In the genomic region with DNA sequence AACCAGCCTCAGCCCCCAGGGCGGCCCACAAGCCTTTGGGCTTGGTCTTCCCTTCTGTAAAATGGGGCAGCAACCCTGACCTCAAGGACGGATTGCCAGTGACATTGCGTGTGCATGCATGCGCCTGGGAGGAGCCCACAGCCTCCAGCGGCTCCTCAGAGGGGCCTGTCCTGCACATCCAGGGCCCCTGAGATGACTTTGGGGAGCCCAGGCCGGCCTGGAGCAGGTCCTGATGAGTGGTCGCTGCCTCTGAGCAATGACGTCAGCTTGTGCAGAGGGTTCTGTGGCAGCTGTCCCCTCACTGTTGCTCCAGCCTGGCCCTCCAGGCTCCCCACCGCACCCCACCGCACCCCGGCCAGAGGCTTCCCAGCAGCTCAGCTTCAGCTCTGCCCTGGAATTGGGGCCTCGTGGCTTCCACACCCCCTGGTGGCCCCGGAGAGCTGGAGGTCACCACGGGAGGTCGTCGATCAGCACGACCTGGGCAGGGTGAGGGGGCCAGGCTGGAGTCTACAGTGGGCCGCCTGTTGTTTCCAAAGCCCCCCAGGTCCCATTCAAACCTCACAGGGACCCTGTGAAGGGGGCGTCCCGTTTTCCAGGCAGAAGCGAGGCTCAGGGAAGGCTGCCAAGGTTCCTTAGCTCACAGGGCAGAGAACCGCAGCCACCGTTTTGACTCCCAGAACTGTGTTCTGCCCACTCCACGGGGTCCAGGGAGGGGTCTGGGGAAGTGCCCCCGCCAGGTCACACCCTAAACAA, we compare ENCODE assay signal across 1 cellular context.
TF ChIP-seq lines count a peak whose summit lies in the region.

No MANE protein-coding gene starts in this region.

TF ChIP-seq in IMR-90, 13 proteins besides CTCF, POLR2A, EP300 and RAD21 (continued from another document):
- TF ChIP-seq, protein P1, sequence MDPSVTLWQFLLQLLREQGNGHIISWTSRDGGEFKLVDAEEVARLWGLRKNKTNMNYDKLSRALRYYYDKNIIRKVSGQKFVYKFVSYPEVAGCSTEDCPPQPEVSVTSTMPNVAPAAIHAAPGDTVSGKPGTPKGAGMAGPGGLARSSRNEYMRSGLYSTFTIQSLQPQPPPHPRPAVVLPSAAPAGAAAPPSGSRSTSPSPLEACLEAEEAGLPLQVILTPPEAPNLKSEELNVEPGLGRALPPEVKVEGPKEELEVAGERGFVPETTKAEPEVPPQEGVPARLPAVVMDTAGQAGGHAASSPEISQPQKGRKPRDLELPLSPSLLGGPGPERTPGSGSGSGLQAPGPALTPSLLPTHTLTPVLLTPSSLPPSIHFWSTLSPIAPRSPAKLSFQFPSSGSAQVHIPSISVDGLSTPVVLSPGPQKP (IDR thresholded peaks at IDR 0.05; ENCODE audit: borderline replicate concordance, low read depth, low read length) = no peak
- TF ChIP-seq MAZ (IDR thresholded peaks at IDR 0.05; ENCODE audit: borderline replicate concordance, low read depth, low read length) (no peak), NFE2L2 (IDR thresholded peaks at IDR 0.05; ENCODE audit: low read depth, low read length) (no peak), MAFK (IDR thresholded peaks at IDR 0.05; ENCODE audit: low read depth, low read length) (no peak), BHLHE40 (IDR thresholded peaks at IDR 0.05; ENCODE audit: low read depth, low read length) (no peak), CHD1 (IDR thresholded peaks at IDR 0.05; ENCODE audit: low read depth, low read length) (no peak), RFX5 (IDR thresholded peaks at IDR 0.05; ENCODE audit: low read depth, low read length) (no peak)
- TF ChIP-seq, protein P2, sequence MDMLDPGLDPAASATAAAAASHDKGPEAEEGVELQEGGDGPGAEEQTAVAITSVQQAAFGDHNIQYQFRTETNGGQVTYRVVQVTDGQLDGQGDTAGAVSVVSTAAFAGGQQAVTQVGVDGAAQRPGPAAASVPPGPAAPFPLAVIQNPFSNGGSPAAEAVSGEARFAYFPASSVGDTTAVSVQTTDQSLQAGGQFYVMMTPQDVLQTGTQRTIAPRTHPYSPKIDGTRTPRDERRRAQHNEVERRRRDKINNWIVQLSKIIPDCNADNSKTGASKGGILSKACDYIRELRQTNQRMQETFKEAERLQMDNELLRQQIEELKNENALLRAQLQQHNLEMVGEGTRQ (IDR thresholded peaks at IDR 0.05; ENCODE audit: low read depth, low read length) = no peak
TF ChIP-seq in IMR-90: peak in this region for 0.
